Comparison of ENCODE assay signal across 10 cellular contexts in genomic region chr2:191748050-191748449, GRCh38.
DNase-seq lines count a peak whose midpoint lies in the region; ATAC-seq, FAIRE-seq and TF ChIP-seq lines count a peak whose summit lies in the region.
"Had no signal": no experiment of that assay in that cellular context is flagged by ENCODE, and none has a peak within 500 bp of the region (broad histone marks: within the 10 kb centered on the region; RNA-seq: fewer than 3 reads in every experiment).

No MANE protein-coding gene starts in this region.

- in situ Hi-C loops in HepG2 (cut with HindIII; ENCODE audit: extremely low pct_ligation_motif_present, low pct_unique_long_range_greater_than_20kb) = no loop called here

- H3K27ac ChIP-seq in right lobe of liver (no peak overlapping the region), HepG2 (ENCODE audit: extremely low read length, insufficient read depth, low read length) (no peak overlapping the region), sigmoid colon (no peak overlapping the region)
- H3K27ac ChIP-seq: vagina had no signal

- no peaks in the 10 kb centered on the region for H3K79me2 ChIP-seq in HepG2 (ENCODE audit: insufficient read depth, low read length)

- no peak overlapping the region for H3K4me3 ChIP-seq in right lobe of liver
- H3K4me3 ChIP-seq in HepG2 (replicated peaks in 1 of 3; ENCODE audit: insufficient read depth in 1 of 3, low read depth in 2 of 3, low read length in 3 of 3) = no peak overlapping the region
- H3K4me3 ChIP-seq in sigmoid colon = no peak overlapping the region
- H3K4me3 ChIP-seq: vagina had no signal

- TF ChIP-seq EP300 in HepG2 (IDR thresholded peaks at IDR 0.05; ENCODE audit: low read depth in 2 of 2, low read length in 2 of 2) = no peak
- no peak for TF ChIP-seq EP300 in HepG2 (CRISPR knock-in tag; IDR thresholded peaks at IDR 0.05; ENCODE audit: borderline replicate concordance)
- no peak for TF ChIP-seq EP300 in sigmoid colon (IDR thresholded peaks at IDR 0.05)

- 30% methylated on average over 3 of the region's 3 CpGs for WGBS in right lobe of liver (ENCODE audit: insufficient coverage, low coverage, low lambda C conversion rate, missing lambda C conversion rate)
- WGBS in HepG2 (ENCODE audit: low lambda C conversion rate) = 8% methylated on average over 3 of the region's 3 CpGs
- 81 to 83% methylated on average over 3 of the region's 3 CpGs for WGBS in sigmoid colon, 2 donors

- TF ChIP-seq RAD21 in HepG2 (CRISPR knock-in tag; IDR thresholded peaks at IDR 0.05) = no peak

- ATAC-seq in right lobe of liver (peak in 3 of 4 donors; percentile 23 to 81 (median 49)), HepG2 (no peak), HG02840 (IDR thresholded peaks at IDR 0.05; ENCODE audit: low FRiP score, unreplicated experiment) (peak; percentile 35)
- peak; percentile 37 for ATAC-seq in stimulated activated naive CD8-positive, alpha-beta T cell treated with anti-CD3 and anti-CD28 coated beads, Interleukin-15, amount 100 ng/mL, for 72 hours

- peaks cover 58% of the 10 kb centered on the region for H3K27me3 Mint-ChIP-seq in stimulated activated naive CD8-positive, alpha-beta T cell treated with anti-CD3 and anti-CD28 coated beads, Interleukin-15, amount 100 ng/mL, for 72 hours

- DNase-seq in right lobe of liver = no peak
- no peak for DNase-seq in HepG2 (ENCODE audit: low spot score)
- peak; percentile 20 for DNase-seq in T1000 (lab: John Stamatoyannopoulos, UW)
- no peak for DNase-seq in stimulated activated naive CD8-positive, alpha-beta T cell treated with anti-CD3 and anti-CD28 coated beads, Interleukin-15, amount 100 ng/mL, for 72 hours
- DNase-seq in sigmoid colon = no peak
- no peak for DNase-seq in cardiac septum (ENCODE audit: low spot score)
- no peak for DNase-seq in COLO829 (ENCODE audit: low spot score)

- peaks cover 13% of the 10 kb centered on the region for H3K4me1 Mint-ChIP-seq in stimulated activated naive CD8-positive, alpha-beta T cell treated with anti-CD3 and anti-CD28 coated beads, Interleukin-15, amount 100 ng/mL, for 72 hours

- H3K9me3 Mint-ChIP-seq in stimulated activated naive CD8-positive, alpha-beta T cell treated with anti-CD3 and anti-CD28 coated beads, Interleukin-15, amount 100 ng/mL, for 72 hours = no peaks in the 10 kb centered on the region
- H3K9me3 Mint-ChIP-seq: activated naive CD4-positive, alpha-beta T cell treated with anti-CD3 and anti-CD28 coated beads, Interleukin-2, amount 50 U/mL, for 24 hours had no signal

- no peak overlapping the region for H3K4me3 Mint-ChIP-seq in stimulated activated naive CD8-positive, alpha-beta T cell treated with anti-CD3 and anti-CD28 coated beads, Interleukin-15, amount 100 ng/mL, for 72 hours
- H3K4me3 Mint-ChIP-seq: activated naive CD4-positive, alpha-beta T cell treated with anti-CD3 and anti-CD28 coated beads, Interleukin-2, amount 50 U/mL, for 24 hours had no signal

- TF ChIP-seq POLR2A in right lobe of liver (IDR thresholded peaks at IDR 0.05) (no peak), HepG2 (IDR thresholded peaks at IDR 0.05; ENCODE audit: insufficient read depth in 1 of 2, low read depth in 2 of 2, low read length in 2 of 2) (no peak), sigmoid colon (IDR thresholded peaks at IDR 0.05) (no peak)

- H3K9me3 ChIP-seq in right lobe of liver = no peaks in the 10 kb centered on the region
- no peaks in the 10 kb centered on the region for H3K9me3 ChIP-seq in HepG2 (ENCODE audit: low read length)
- no peaks in the 10 kb centered on the region for H3K9me3 ChIP-seq in sigmoid colon
- H3K9me3 ChIP-seq: vagina had no signal

- H3K4me1 ChIP-seq in right lobe of liver = no peaks in the 10 kb centered on the region
- no peaks in the 10 kb centered on the region for H3K4me1 ChIP-seq in HepG2 (ENCODE audit: insufficient read depth, low read length)
- H3K4me1 ChIP-seq in sigmoid colon = peaks cover 0 to 14% (median 8%) of the 10 kb centered on the region in 4 donors
- H3K4me1 ChIP-seq: vagina had no signal

- TF ChIP-seq CTCF in right lobe of liver (IDR thresholded peaks at IDR 0.05) (no peak), HepG2 (CRISPR knock-in tag; IDR thresholded peaks at IDR 0.05) (no peak), sigmoid colon (IDR thresholded peaks at IDR 0.05) (no peak)

- no TSS peak for BruUV-seq in HepG2 (replicated peaks; lab: Mats Ljungman, UMichigan)

- no peaks in the 10 kb centered on the region for H3K27me3 ChIP-seq in right lobe of liver
- no peaks in the 10 kb centered on the region for H3K27me3 ChIP-seq in HepG2 (ENCODE audit: control insufficient read depth in 1 of 2, insufficient read depth in 2 of 2, low read length in 2 of 2)
- H3K27me3 ChIP-seq in sigmoid colon = no peaks in the 10 kb centered on the region
- H3K27me3 ChIP-seq: vagina had no signal

- no peak overlapping the region for H3K9ac ChIP-seq in HepG2 (ENCODE audit: insufficient read depth, low read depth, low read length)

- H3K36me3 ChIP-seq in right lobe of liver (no peaks in the 10 kb centered on the region), HepG2 (replicated peaks in 1 of 2; ENCODE audit: control insufficient read depth in 1 of 2, insufficient read depth in 2 of 2, low read length in 2 of 2) (no peaks in the 10 kb centered on the region), sigmoid colon (no peaks in the 10 kb centered on the region)
- H3K36me3 ChIP-seq: vagina had no signal

- FAIRE-seq in HepG2 (lab: Jason Lieb, UNC) = no peak

- intact Hi-C loops in right lobe of liver (cut with DNase I) (no loop called here), HepG2 (cut with micrococcal nuclease; ENCODE audit: unreplicated experiment) (no loop called here), sigmoid colon (cut with DNase I) (no loop called here), cardiac septum (cut with DNase I) (no loop called here)

- CTCF ChIA-PET in HepG2 (lab: Yijun Ruan, JAX; ENCODE audit: low intra/inter-chr PET ratio, low total read pairs) = no interaction called here

- H3K27ac Mint-ChIP-seq in stimulated activated naive CD8-positive, alpha-beta T cell treated with anti-CD3 and anti-CD28 coated beads, Interleukin-15, amount 100 ng/mL, for 72 hours = no peak overlapping the region
- H3K27ac Mint-ChIP-seq: activated naive CD4-positive, alpha-beta T cell treated with anti-CD3 and anti-CD28 coated beads, Interleukin-2, amount 50 U/mL, for 24 hours had no signal

- no peaks in the 10 kb centered on the region for H4K20me1 ChIP-seq in HepG2 (ENCODE audit: insufficient read depth, low read length)

- POLR2A ChIA-PET in HepG2 (lab: Yijun Ruan, JAX) = no interaction called here

- no peak overlapping the region for H2AFZ ChIP-seq in HepG2 (ENCODE audit: low read length)

- no peak overlapping the region for H3K4me2 ChIP-seq in HepG2 (ENCODE audit: low read depth, low read length)

TF ChIP-seq in HepG2, 621 proteins besides CTCF, POLR2A, EP300 and RAD21 (continues in another document):
- no peak for TF ChIP-seq RFX5 (IDR thresholded peaks at IDR 0.05; ENCODE audit: low read depth, low read length)
- TF ChIP-seq, protein P1, sequence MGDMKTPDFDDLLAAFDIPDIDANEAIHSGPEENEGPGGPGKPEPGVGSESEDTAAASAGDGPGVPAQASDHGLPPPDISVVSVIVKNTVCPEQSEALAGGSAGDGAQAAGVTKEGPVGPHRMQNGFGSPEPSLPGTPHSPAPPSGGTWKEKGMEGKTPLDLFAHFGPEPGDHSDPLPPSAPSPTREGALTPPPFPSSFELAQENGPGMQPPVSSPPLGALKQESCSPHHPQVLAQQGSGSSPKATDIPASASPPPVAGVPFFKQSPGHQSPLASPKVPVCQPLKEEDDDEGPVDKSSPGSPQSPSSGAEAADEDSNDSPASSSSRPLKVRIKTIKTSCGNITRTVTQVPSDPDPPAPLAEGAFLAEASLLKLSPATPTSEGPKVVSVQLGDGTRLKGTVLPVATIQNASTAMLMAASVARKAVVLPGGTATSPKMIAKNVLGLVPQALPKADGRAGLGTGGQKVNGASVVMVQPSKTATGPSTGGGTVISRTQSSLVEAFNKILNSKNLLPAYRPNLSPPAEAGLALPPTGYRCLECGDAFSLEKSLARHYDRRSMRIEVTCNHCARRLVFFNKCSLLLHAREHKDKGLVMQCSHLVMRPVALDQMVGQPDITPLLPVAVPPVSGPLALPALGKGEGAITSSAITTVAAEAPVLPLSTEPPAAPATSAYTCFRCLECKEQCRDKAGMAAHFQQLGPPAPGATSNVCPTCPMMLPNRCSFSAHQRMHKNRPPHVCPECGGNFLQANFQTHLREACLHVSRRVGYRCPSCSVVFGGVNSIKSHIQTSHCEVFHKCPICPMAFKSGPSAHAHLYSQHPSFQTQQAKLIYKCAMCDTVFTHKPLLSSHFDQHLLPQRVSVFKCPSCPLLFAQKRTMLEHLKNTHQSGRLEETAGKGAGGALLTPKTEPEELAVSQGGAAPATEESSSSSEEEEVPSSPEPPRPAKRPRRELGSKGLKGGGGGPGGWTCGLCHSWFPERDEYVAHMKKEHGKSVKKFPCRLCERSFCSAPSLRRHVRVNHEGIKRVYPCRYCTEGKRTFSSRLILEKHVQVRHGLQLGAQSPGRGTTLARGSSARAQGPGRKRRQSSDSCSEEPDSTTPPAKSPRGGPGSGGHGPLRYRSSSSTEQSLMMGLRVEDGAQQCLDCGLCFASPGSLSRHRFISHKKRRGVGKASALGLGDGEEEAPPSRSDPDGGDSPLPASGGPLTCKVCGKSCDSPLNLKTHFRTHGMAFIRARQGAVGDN (CRISPR knock-in tag; IDR thresholded peaks at IDR 0.05) = no peak
- TF ChIP-seq FOXA3 (CRISPR knock-in tag; IDR thresholded peaks at IDR 0.05) = no peak
- no peak for TF ChIP-seq HOMEZ (CRISPR knock-in tag; IDR thresholded peaks at IDR 0.05; ENCODE audit: low read depth)
- TF ChIP-seq CREBL2 (CRISPR knock-in tag; IDR thresholded peaks at IDR 0.05; ENCODE audit: borderline replicate concordance) = no peak
- no peak for TF ChIP-seq ZNF788 (CRISPR knock-in tag; IDR thresholded peaks at IDR 0.05; ENCODE audit: borderline replicate concordance)
